Comparison of ENCODE assay signal across 1 cellular context in the genomic region with DNA sequence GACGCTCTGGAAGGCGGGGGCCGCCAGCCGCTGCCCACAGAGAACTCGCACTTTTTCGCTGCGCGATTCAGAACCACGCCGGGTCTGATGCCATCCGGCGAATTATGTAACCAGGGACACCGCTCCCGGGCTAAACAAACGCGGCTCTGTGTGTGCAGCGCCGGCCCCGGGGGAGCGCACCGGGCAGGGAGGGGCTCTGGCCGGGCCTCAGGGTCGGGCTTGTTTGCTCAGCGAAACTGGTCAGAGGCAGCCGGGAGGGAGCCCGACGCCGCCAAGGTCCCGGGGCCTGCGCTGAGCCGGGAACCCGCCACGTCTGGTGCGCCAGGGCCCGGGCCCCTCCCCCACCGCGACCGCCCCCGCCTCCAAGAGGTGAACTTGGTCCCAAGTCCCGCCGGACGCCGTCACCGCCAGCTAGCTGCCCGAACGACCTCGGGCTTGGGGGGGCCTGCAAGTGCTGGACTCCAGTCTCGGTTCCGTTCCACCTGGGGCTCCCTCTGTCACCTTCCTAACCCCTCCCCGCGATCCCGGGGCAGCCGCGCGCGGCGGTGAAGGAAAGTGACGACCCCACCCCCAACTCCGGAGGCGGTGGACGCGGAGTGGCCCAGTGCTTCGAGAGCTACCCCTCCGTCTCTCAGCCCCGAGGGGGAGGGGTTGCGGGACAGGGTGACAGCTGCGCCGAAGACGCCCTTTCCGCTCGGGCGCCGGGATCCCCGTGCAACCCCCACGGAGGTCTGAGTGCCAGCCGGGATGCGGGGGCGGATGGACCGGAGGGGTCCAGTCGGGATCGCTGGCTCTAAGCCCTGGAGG.
TF ChIP-seq lines count a peak whose summit lies in the region.

No MANE protein-coding gene starts in this region.

TF ChIP-seq in HepG2, 621 proteins besides CTCF, POLR2A, EP300 and RAD21 (continued from another document and continues in another):
- TF ChIP-seq TOE1 (CRISPR knock-in tag; IDR thresholded peaks at IDR 0.05) (0 out of 2 replicates have a peak, but pooled peaks have one; percentile 58), ELF3 (CRISPR knock-in tag; IDR thresholded peaks at IDR 0.05) (peak; percentile 60; the same call in 1 of the 2 replicates), ZNF510 (CRISPR knock-in tag; IDR thresholded peaks at IDR 0.05; ENCODE audit: low read depth) (no peak), ZFP37 (CRISPR knock-in tag; IDR thresholded peaks at IDR 0.05; ENCODE audit: borderline replicate concordance) (no peak), LCORL (IDR thresholded peaks at IDR 0.05) (no peak), LCORL (CRISPR knock-in tag; IDR thresholded peaks at IDR 0.05) (peak; percentile 87), HOXA5 (CRISPR knock-in tag; IDR thresholded peaks at IDR 0.05) (peak; percentile 35), BATF2 (CRISPR knock-in tag; IDR thresholded peaks at IDR 0.05) (peak; percentile 89; the same call in 1 of the 2 replicates), ZNF12 (CRISPR knock-in tag; IDR thresholded peaks at IDR 0.05) (peak; percentile 78; the same call in 1 of the 2 replicates), ARNT (IDR thresholded peaks at IDR 0.05) (no peak), MIXL1 (CRISPR knock-in tag; IDR thresholded peaks at IDR 0.05) (0 out of 2 replicates have a peak, but pooled peaks have one; percentile 44), ZBTB42 (CRISPR knock-in tag; IDR thresholded peaks at IDR 0.05) (no peak), TBL1XR1 (IDR thresholded peaks at IDR 0.05; ENCODE audit: borderline replicate concordance, low read length, partially characterized antibody) (peak; percentile 52), ERF (CRISPR knock-in tag; IDR thresholded peaks at IDR 0.05) (peak; percentile 85), ZBTB7A (CRISPR knock-in tag; IDR thresholded peaks at IDR 0.05) (peak; percentile 46; the same call in 1 of the 2 replicates), ZNF101 (CRISPR knock-in tag; IDR thresholded peaks at IDR 0.05; ENCODE audit: borderline replicate concordance, low read depth) (no peak), TRAFD1 (CRISPR knock-in tag; IDR thresholded peaks at IDR 0.05; ENCODE audit: borderline replicate concordance) (no peak), MXI1 (IDR thresholded peaks at IDR 0.05; ENCODE audit: borderline replicate concordance, low read depth, low read length) (peak; percentile 68; the same call in 2 of the 3 replicates), NAIF1 (CRISPR knock-in tag; IDR thresholded peaks at IDR 0.05; ENCODE audit: borderline replicate concordance) (no peak), RBM39 (IDR thresholded peaks at IDR 0.05; ENCODE audit: low read depth, low read length, poor library complexity, severe bottlenecking) (no peak), SNAPC5 (CRISPR knock-in tag; IDR thresholded peaks at IDR 0.05; ENCODE audit: borderline replicate concordance) (peak; percentile 43; the same call in 1 of the 2 replicates), ZFYVE20 (CRISPR knock-in tag; IDR thresholded peaks at IDR 0.05; ENCODE audit: borderline replicate concordance, low read depth) (no peak), DR1 (CRISPR knock-in tag; IDR thresholded peaks at IDR 0.05) (peak; percentile 45; the same call in 1 of the 2 replicates), ZNF431 (CRISPR knock-in tag; IDR thresholded peaks at IDR 0.05; ENCODE audit: borderline replicate concordance, low read depth) (no peak; the same call in 1 of the 2 replicates), CREBL2 (CRISPR knock-in tag; IDR thresholded peaks at IDR 0.05; ENCODE audit: borderline replicate concordance) (peak; percentile 50; the same call in 1 of the 2 replicates), ZNF274 (CRISPR knock-in tag; IDR thresholded peaks at IDR 0.05) (no peak; the same call in 1 of the 2 replicates), ZGPAT (CRISPR knock-in tag; IDR thresholded peaks at IDR 0.05) (peak; percentile 96), JUNB (CRISPR knock-in tag; IDR thresholded peaks at IDR 0.05; ENCODE audit: borderline replicate concordance) (no peak), PHF8 (CRISPR knock-in tag; IDR thresholded peaks at IDR 0.05) (peak; percentile 63)
- TF ChIP-seq, protein P1, sequence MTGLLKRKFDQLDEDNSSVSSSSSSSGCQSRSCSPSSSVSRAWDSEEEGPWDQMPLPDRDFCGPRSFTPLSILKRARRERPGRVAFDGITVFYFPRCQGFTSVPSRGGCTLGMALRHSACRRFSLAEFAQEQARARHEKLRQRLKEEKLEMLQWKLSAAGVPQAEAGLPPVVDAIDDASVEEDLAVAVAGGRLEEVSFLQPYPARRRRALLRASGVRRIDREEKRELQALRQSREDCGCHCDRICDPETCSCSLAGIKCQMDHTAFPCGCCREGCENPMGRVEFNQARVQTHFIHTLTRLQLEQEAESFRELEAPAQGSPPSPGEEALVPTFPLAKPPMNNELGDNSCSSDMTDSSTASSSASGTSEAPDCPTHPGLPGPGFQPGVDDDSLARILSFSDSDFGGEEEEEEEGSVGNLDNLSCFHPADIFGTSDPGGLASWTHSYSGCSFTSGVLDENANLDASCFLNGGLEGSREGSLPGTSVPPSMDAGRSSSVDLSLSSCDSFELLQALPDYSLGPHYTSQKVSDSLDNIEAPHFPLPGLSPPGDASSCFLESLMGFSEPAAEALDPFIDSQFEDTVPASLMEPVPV (CRISPR knock-in tag; IDR thresholded peaks at IDR 0.05) = peak; percentile 43; the same call in 1 of the 2 replicates
- TF ChIP-seq, protein P2, sequence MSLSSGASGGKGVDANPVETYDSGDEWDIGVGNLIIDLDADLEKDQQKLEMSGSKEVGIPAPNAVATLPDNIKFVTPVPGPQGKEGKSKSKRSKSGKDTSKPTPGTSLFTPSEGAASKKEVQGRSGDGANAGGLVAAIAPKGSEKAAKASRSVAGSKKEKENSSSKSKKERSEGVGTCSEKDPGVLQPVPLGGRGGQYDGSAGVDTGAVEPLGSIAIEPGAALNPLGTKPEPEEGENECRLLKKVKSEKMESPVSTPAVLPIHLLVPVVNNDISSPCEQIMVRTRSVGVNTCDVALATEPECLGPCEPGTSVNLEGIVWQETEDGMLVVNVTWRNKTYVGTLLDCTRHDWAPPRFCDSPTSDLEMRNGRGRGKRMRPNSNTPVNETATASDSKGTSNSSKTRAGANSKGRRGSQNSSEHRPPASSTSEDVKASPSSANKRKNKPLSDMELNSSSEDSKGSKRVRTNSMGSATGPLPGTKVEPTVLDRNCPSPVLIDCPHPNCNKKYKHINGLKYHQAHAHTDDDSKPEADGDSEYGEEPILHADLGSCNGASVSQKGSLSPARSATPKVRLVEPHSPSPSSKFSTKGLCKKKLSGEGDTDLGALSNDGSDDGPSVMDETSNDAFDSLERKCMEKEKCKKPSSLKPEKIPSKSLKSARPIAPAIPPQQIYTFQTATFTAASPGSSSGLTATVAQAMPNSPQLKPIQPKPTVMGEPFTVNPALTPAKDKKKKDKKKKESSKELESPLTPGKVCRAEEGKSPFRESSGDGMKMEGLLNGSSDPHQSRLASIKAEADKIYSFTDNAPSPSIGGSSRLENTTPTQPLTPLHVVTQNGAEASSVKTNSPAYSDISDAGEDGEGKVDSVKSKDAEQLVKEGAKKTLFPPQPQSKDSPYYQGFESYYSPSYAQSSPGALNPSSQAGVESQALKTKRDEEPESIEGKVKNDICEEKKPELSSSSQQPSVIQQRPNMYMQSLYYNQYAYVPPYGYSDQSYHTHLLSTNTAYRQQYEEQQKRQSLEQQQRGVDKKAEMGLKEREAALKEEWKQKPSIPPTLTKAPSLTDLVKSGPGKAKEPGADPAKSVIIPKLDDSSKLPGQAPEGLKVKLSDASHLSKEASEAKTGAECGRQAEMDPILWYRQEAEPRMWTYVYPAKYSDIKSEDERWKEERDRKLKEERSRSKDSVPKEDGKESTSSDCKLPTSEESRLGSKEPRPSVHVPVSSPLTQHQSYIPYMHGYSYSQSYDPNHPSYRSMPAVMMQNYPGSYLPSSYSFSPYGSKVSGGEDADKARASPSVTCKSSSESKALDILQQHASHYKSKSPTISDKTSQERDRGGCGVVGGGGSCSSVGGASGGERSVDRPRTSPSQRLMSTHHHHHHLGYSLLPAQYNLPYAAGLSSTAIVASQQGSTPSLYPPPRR (CRISPR knock-in tag; IDR thresholded peaks at IDR 0.05; ENCODE audit: borderline replicate concordance) = peak; percentile 42; the same call in 1 of the 2 replicates
- TF ChIP-seq, protein P3, sequence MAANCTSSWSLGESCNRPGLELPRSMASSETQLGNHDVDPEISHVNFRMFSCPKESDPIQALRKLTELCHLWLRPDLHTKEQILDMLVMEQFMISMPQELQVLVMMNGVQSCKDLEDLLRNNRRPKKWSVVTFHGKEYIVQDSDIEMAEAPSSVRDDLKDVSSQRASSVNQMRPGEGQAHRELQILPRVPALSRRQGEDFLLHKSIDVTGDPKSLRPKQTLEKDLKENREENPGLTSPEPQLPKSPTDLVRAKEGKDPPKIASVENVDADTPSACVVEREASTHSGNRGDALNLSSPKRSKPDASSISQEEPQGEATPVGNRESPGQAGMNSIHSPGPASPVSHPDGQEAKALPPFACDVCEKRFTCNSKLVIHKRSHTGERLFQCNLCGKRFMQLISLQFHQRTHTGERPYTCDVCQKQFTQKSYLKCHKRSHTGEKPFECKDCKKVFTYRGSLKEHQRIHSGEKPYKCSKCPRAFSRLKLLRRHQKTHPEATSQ (CRISPR knock-in tag; IDR thresholded peaks at IDR 0.05; ENCODE audit: borderline replicate concordance) = peak; percentile 54; the same call in 1 of the 2 replicates
- TF ChIP-seq, protein P4, sequence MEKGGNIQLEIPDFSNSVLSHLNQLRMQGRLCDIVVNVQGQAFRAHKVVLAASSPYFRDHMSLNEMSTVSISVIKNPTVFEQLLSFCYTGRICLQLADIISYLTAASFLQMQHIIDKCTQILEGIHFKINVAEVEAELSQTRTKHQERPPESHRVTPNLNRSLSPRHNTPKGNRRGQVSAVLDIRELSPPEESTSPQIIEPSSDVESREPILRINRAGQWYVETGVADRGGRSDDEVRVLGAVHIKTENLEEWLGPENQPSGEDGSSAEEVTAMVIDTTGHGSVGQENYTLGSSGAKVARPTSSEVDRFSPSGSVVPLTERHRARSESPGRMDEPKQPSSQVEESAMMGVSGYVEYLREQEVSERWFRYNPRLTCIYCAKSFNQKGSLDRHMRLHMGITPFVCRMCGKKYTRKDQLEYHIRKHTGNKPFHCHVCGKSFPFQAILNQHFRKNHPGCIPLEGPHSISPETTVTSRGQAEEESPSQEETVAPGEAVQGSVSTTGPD (CRISPR knock-in tag; IDR thresholded peaks at IDR 0.05) = peak; percentile 50; the same call in 1 of the 2 replicates
- TF ChIP-seq, protein P5, sequence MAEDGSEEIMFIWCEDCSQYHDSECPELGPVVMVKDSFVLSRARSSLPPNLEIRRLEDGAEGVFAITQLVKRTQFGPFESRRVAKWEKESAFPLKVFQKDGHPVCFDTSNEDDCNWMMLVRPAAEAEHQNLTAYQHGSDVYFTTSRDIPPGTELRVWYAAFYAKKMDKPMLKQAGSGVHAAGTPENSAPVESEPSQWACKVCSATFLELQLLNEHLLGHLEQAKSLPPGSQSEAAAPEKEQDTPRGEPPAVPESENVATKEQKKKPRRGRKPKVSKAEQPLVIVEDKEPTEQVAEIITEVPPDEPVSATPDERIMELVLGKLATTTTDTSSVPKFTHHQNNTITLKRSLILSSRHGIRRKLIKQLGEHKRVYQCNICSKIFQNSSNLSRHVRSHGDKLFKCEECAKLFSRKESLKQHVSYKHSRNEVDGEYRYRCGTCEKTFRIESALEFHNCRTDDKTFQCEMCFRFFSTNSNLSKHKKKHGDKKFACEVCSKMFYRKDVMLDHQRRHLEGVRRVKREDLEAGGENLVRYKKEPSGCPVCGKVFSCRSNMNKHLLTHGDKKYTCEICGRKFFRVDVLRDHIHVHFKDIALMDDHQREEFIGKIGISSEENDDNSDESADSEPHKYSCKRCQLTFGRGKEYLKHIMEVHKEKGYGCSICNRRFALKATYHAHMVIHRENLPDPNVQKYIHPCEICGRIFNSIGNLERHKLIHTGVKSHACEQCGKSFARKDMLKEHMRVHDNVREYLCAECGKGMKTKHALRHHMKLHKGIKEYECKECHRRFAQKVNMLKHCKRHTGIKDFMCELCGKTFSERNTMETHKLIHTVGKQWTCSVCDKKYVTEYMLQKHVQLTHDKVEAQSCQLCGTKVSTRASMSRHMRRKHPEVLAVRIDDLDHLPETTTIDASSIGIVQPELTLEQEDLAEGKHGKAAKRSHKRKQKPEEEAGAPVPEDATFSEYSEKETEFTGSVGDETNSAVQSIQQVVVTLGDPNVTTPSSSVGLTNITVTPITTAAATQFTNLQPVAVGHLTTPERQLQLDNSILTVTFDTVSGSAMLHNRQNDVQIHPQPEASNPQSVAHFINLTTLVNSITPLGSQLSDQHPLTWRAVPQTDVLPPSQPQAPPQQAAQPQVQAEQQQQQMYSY (CRISPR knock-in tag; IDR thresholded peaks at IDR 0.05) = peak; percentile 79
- TF ChIP-seq, protein P6, sequence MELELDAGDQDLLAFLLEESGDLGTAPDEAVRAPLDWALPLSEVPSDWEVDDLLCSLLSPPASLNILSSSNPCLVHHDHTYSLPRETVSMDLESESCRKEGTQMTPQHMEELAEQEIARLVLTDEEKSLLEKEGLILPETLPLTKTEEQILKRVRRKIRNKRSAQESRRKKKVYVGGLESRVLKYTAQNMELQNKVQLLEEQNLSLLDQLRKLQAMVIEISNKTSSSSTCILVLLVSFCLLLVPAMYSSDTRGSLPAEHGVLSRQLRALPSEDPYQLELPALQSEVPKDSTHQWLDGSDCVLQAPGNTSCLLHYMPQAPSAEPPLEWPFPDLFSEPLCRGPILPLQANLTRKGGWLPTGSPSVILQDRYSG (CRISPR knock-in tag; IDR thresholded peaks at IDR 0.05) = no peak
